In the genomic region with DNA sequence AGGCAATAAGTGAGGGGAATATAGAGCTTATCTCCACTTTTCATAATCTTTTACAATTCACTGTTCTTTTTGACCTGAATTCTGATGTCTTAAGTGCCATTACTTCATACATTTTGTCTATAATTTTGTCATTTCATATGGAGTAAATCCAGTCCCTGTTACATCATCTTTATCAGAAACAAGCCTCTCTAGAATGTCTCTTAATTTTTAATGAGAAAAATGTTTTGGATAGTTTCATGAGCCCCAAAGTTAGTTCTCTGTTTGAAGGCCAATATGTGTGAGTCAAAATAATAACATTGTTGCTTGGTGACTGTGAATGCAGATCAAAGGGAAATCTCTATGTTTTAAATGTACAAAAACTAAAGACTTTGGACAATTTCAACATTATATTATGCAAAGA, we compare ENCODE assay signal across 15 cellular contexts.
"Had no signal": no experiment of that assay in that cellular context is flagged by ENCODE, and none has a peak within 500 bp of the region (broad histone marks: within the 10 kb centered on the region; RNA-seq: fewer than 3 reads in every experiment).

No MANE protein-coding gene starts in this region.

- H3K79me2 ChIP-seq: parathyroid adenoma had no signal

- H3K27me3 ChIP-seq: thyroid gland had no signal

- H3K9me3 Mint-ChIP-seq: activated CD4-positive, alpha-beta T cell treated with anti-CD3 and anti-CD28 coated beads, Interleukin-2, amount 10 ng/mL, durations not matched to agents 24 days and 14 days; activated naive CD8-positive, alpha-beta T cell treated with anti-CD3 and anti-CD28 coated beads for 36 hours had no signal

- DNase-seq: activated CD4-positive, alpha-beta T cell treated with anti-CD3 and anti-CD28 coated beads, Interleukin-2, amount 10 ng/mL, durations not matched to agents 24 days and 14 days; activated CD4-positive, CD25-positive, alpha-beta regulatory T cell; activated CD8-positive, alpha-beta memory T cell treated with anti-CD3 and anti-CD28 coated beads, Interleukin-2, amount 50 U/mL, for 48 hours; activated naive CD8-positive, alpha-beta T cell treated with anti-CD3 and anti-CD28 coated beads for 36 hours; anterior cingulate cortex; erythroblast; glutamatergic neuron; hypothalamus; left ventricle myocardium inferior; mucosa of descending colon; naive thymus-derived CD4-positive, alpha-beta T cell; stimulated activated CD4-positive, alpha-beta T cell treated with anti-CD3 and anti-CD28 coated beads, Interleukin-2, amount 100 ng/mL, for 48 hours; thyroid gland had no signal

- H3K27ac ChIP-seq: left ventricle myocardium inferior, parathyroid adenoma, thyroid gland had no signal

- H3K4me1 Mint-ChIP-seq: activated CD4-positive, alpha-beta T cell treated with anti-CD3 and anti-CD28 coated beads, Interleukin-2, amount 10 ng/mL, durations not matched to agents 24 days and 14 days; activated naive CD8-positive, alpha-beta T cell treated with anti-CD3 and anti-CD28 coated beads for 36 hours; naive thymus-derived CD4-positive, alpha-beta T cell; stimulated activated memory B cell treated with anti-CD40 and anti-IgM and Interleukin-4, amounts not matched to agents 10 μg/mL and 1 μg/mL and 100 μg/mL, for 72 hours had no signal

- H3K4me1 ChIP-seq: left ventricle myocardium inferior, parathyroid adenoma, thyroid gland had no signal

- H3K4me3 ChIP-seq: left ventricle myocardium inferior, mucosa of descending colon, thyroid gland had no signal

- H2AFZ ChIP-seq: parathyroid adenoma had no signal

- H3K27me3 Mint-ChIP-seq: activated CD4-positive, alpha-beta T cell treated with anti-CD3 and anti-CD28 coated beads, Interleukin-2, amount 10 ng/mL, durations not matched to agents 24 days and 14 days; activated naive CD8-positive, alpha-beta T cell treated with anti-CD3 and anti-CD28 coated beads for 36 hours; naive thymus-derived CD4-positive, alpha-beta T cell; stimulated activated memory B cell treated with anti-CD40 and anti-IgM and Interleukin-4, amounts not matched to agents 10 μg/mL and 1 μg/mL and 100 μg/mL, for 72 hours had no signal

- H3K36me3 ChIP-seq: left ventricle myocardium inferior, thyroid gland had no signal

- H3K4me3 Mint-ChIP-seq: activated CD4-positive, alpha-beta T cell treated with anti-CD3 and anti-CD28 coated beads, Interleukin-2, amount 10 ng/mL, durations not matched to agents 24 days and 14 days; activated naive CD8-positive, alpha-beta T cell treated with anti-CD3 and anti-CD28 coated beads for 36 hours; naive thymus-derived CD4-positive, alpha-beta T cell; stimulated activated memory B cell treated with anti-CD40 and anti-IgM and Interleukin-4, amounts not matched to agents 10 μg/mL and 1 μg/mL and 100 μg/mL, for 72 hours had no signal

- H3K9ac ChIP-seq: parathyroid adenoma had no signal

- H3K9me3 ChIP-seq: mucosa of descending colon, thyroid gland had no signal

- H3K27ac Mint-ChIP-seq: activated CD4-positive, alpha-beta T cell treated with anti-CD3 and anti-CD28 coated beads, Interleukin-2, amount 10 ng/mL, durations not matched to agents 24 days and 14 days; activated naive CD8-positive, alpha-beta T cell treated with anti-CD3 and anti-CD28 coated beads for 36 hours; naive thymus-derived CD4-positive, alpha-beta T cell; stimulated activated memory B cell treated with anti-CD40 and anti-IgM and Interleukin-4, amounts not matched to agents 10 μg/mL and 1 μg/mL and 100 μg/mL, for 72 hours had no signal

- ATAC-seq: mucosa of descending colon; naive thymus-derived CD4-positive, alpha-beta T cell; stimulated activated memory B cell treated with anti-CD40 and anti-IgM and Interleukin-4, amounts not matched to agents 10 μg/mL and 1 μg/mL and 100 μg/mL, for 72 hours had no signal

- H3K36me3 Mint-ChIP-seq: activated naive CD8-positive, alpha-beta T cell treated with anti-CD3 and anti-CD28 coated beads for 36 hours; naive thymus-derived CD4-positive, alpha-beta T cell; stimulated activated memory B cell treated with anti-CD40 and anti-IgM and Interleukin-4, amounts not matched to agents 10 μg/mL and 1 μg/mL and 100 μg/mL, for 72 hours had no signal
